Comparison of ENCODE assay signal across 8 cellular contexts in genomic region chr19:12733369-12733896, GRCh38. TPM values are rescaled to one million over a fixed set of nuclear protein-coding genes. Genes with fewer than 3 reads are reported as not detected.
DNase-seq lines count a peak whose midpoint lies in the region; ATAC-seq and TF ChIP-seq lines count a peak whose summit lies in the region.

No MANE protein-coding gene starts in this region.

- H3K27ac ChIP-seq in A673 (ENCODE audit: low read depth, low read length, poor library complexity, severe bottlenecking), result peak overlapping the region; percentile 95
- H3K27ac ChIP-seq in PC-3 (ENCODE audit: low read length), result peak overlapping the region; percentile 69

- intact Hi-C loops in A673 (cut with micrococcal nuclease; ENCODE audit: unreplicated experiment), result no loop called here
- intact Hi-C loops in PC-3 (cut with micrococcal nuclease), result loop anchor here (1.0 to 2.0 kb wide), 2 partner anchors 10 to 17 kb away; partner anchors contain the start of gene TNPO2

- DNase-seq in A673 (ENCODE audit: low spot score) (peak; percentile 73), PC-3 (peak; percentile 53), amniotic epithelial cell (ENCODE audit: low read depth) (peak; percentile 64), kidney tubule cell (ENCODE audit: low spot score) (peak; percentile 46), COLO829 (ENCODE audit: low spot score) (no peak)
- DNase-seq in stimulated activated CD8-positive, alpha-beta memory T cell treated with anti-CD3 and anti-CD28 coated beads, Interleukin-4, amount 100 ng/mL, for 48 hours, result peak; percentile 69

- no peak for ATAC-seq in PC-3
- ATAC-seq in HG03432 (IDR thresholded peaks at IDR 0.05; ENCODE audit: unreplicated experiment), result no peak

- BruUV-seq in A673 (replicated peaks; lab: Mats Ljungman, UMichigan) (no TSS peak), PC-3 (replicated peaks; lab: Mats Ljungman, UMichigan) (TSS peak; percentile 33)

- TF ChIP-seq CTCF in A673 (conservative IDR thresholded peaks at IDR 0.05; ENCODE audit: low read depth, low read length), result peak; percentile 41
- peak; percentile 68 for TF ChIP-seq CTCF in GM12874 (IDR thresholded peaks at IDR 0.05; ENCODE audit: insufficient read depth, low read depth, low read length)
- TF ChIP-seq CTCF in PC-3 (conservative IDR thresholded peaks at IDR 0.05; ENCODE audit: low read depth, low read length), result peak; percentile 68

- H2AFZ ChIP-seq in PC-3 (ENCODE audit: low read length), result no peak overlapping the region

- CTCF ChIA-PET in A673 (lab: Charles Lee) (interaction anchor here (0.6 kb wide), 1 partner anchor 233 kb away, joined by 6 read pairs; no protein-coding TSS in a partner anchor), PC-3 (lab: Charles Lee) (interaction anchor here (0.6 to 1.0 kb wide), 3 partner anchors 12 to 124 kb away, joined by 3 to 4 read pairs (median 3); no protein-coding TSS in a partner anchor)

- H3K79me2 ChIP-seq in PC-3 (ENCODE audit: low read length), result peaks cover 65% of the 10 kb centered on the region

- no peaks in the 10 kb centered on the region for H3F3A ChIP-seq in PC-3 (ENCODE audit: low read length, unreplicated experiment)

- H3K36me3 ChIP-seq in A673 (ENCODE audit: insufficient read depth, low read length, poor library complexity, severe bottlenecking) (peaks cover 38% of the 10 kb centered on the region), PC-3 (ENCODE audit: low read depth, low read length) (peaks cover 34% of the 10 kb centered on the region)

- H3K4me3 ChIP-seq in A673 (ENCODE audit: low read depth, low read length, poor library complexity, severe bottlenecking) (peak overlapping the region; percentile 92), PC-3 (ENCODE audit: low read length) (peak overlapping the region; percentile 75)

- peaks cover 26% of the 10 kb centered on the region for H4K20me1 ChIP-seq in PC-3 (ENCODE audit: low read length)

- peak overlapping the region; percentile 93 for H3K4me2 ChIP-seq in PC-3 (ENCODE audit: low read length)

- H3K4me1 ChIP-seq in A673 (ENCODE audit: insufficient read depth, low read length, poor library complexity, severe bottlenecking), result peaks cover 20% of the 10 kb centered on the region
- H3K4me1 ChIP-seq in PC-3 (ENCODE audit: insufficient read depth, low read length), result peaks cover 25% of the 10 kb centered on the region

- H3K27me3 ChIP-seq in A673 (replicated peaks; ENCODE audit: insufficient read depth, low read depth, low read length, poor library complexity) (no peaks in the 10 kb centered on the region), PC-3 (ENCODE audit: low read length) (no peaks in the 10 kb centered on the region)

- peak overlapping the region; percentile 98 for H3K9ac ChIP-seq in PC-3 (ENCODE audit: low read length)

- no peaks in the 10 kb centered on the region for H3K9me2 ChIP-seq in PC-3 (replicated peaks; ENCODE audit: low read length)

- H3K9me3 ChIP-seq in A673 (ENCODE audit: low read depth, low read length, poor library complexity, severe bottlenecking), result no peaks in the 10 kb centered on the region
- no peaks in the 10 kb centered on the region for H3K9me3 ChIP-seq in PC-3 (ENCODE audit: low read length)

- POLR2A ChIA-PET in A673 (lab: Charles Lee; ENCODE audit: low non-redundant PET), result interaction anchor here (0.6 kb wide), 1 partner anchor 23 kb away, joined by 3 read pairs; no protein-coding TSS in a partner anchor
- POLR2A ChIA-PET in PC-3 (lab: Charles Lee; ENCODE audit: unreplicated experiment), result interaction anchor here (0.6 to 1.0 kb wide), 2 partner anchors 43 to 58 kb away, joined by 3 read pairs; partner anchors contain the start of gene JUNB

RNA-seq across cellular contexts. Expression of gene TRIR, which starts 1.1 kb away (rescaled TPM):
- total RNA-seq in A673 (2021), result 238 and 259 TPM in 2 replicates
- total RNA-seq in PC-3 (2014; rRNA removed), result 497 and 841 TPM in 2 replicates

RNA-seq across cellular contexts. Expression of gene GET3, which starts 3.9 kb away (rescaled TPM):
- total RNA-seq in A673 (2021) (91.7 and 92.6 TPM in 2 replicates), PC-3 (2014; rRNA removed) (251 and 264 TPM in 2 replicates)

RNA-seq across cellular contexts. Expression of gene TNPO2, which starts 9.7 kb away (rescaled TPM):
- total RNA-seq in A673 (2021) (121 and 150 TPM in 2 replicates), PC-3 (2014; rRNA removed) (50.6 and 73.3 TPM in 2 replicates)

RNA-seq across cellular contexts. Expression of gene BEST2, which starts 18.2 kb away (rescaled TPM):
- total RNA-seq in A673 (2021), result 0.13 TPM in 1 of 2 replicates, not detected in the other
- 0.07 TPM in 1 of 2 replicates, not detected in the other for total RNA-seq in PC-3 (2014; rRNA removed)

RNA-seq across cellular contexts. Expression of gene FBXW9, which starts 37.0 kb away (rescaled TPM):
- 15.4 and 19.6 TPM in 2 replicates for total RNA-seq in A673 (2021)
- total RNA-seq in PC-3 (2014; rRNA removed), result 27.5 and 34.6 TPM in 2 replicates
